In genomic region chr1:206686486-206687249, GRCh38 we compare ENCODE assay signal across 8 cellular contexts. TPM values are rescaled to one million over a fixed set of nuclear protein-coding genes. Genes with fewer than 3 reads are reported as not detected.
DNase-seq lines count a peak whose midpoint lies in the region; ATAC-seq, FAIRE-seq and TF ChIP-seq lines count a peak whose summit lies in the region.

No MANE protein-coding gene starts in this region.

- POLR2A ChIA-PET in Caco-2 (lab: Charles Lee), result no interaction called here

- peak overlapping the region; percentile 97 for H3K27ac ChIP-seq in right cardiac atrium (ENCODE audit: low read length)

- BruUV-seq in Caco-2 (replicated peaks; lab: Mats Ljungman, UMichigan), result TSS peak; percentile 29

- H3K27me3 ChIP-seq in Caco-2 (replicated peaks; ENCODE audit: control insufficient read depth, insufficient read depth, low read length), result no peaks in the 10 kb centered on the region
- peaks cover 23% of the 10 kb centered on the region for H3K27me3 ChIP-seq in H7 (ENCODE audit: control insufficient read depth, insufficient read depth, low read length)
- H3K27me3 ChIP-seq in right cardiac atrium (ENCODE audit: control insufficient read depth, insufficient read depth), result no peaks in the 10 kb centered on the region

- H3K36me3 ChIP-seq in Caco-2 (ENCODE audit: control insufficient read depth, insufficient read depth, low read length) (no peaks in the 10 kb centered on the region), H7 (replicated peaks; ENCODE audit: control insufficient read depth, insufficient read depth, low read length) (no peaks in the 10 kb centered on the region)

- H3K4me1 Mint-ChIP-seq in Caco-2 (ENCODE audit: low read depth, unreplicated experiment), result peaks cover 51% of the 10 kb centered on the region
- peaks cover 87% of the 10 kb centered on the region for H3K4me1 Mint-ChIP-seq in stimulated activated memory B cell treated with anti-CD40 and anti-IgM and Interleukin-4, amounts not matched to agents 10 μg/mL and 1 μg/mL and 100 μg/mL, for 72 hours

- H3K9me3 ChIP-seq in Caco-2, result no peaks in the 10 kb centered on the region
- no peaks in the 10 kb centered on the region for H3K9me3 ChIP-seq in right cardiac atrium (ENCODE audit: control insufficient read depth, low read length)

- ATAC-seq in right cardiac atrium (no peak), GM21717 (IDR thresholded peaks at IDR 0.05; ENCODE audit: unreplicated experiment) (no peak)
- peak; percentile 35 for ATAC-seq in stimulated activated memory B cell treated with anti-CD40 and anti-IgM and Interleukin-4, amounts not matched to agents 10 μg/mL and 1 μg/mL and 100 μg/mL, for 72 hours

- no peak for TF ChIP-seq CTCF in Caco-2 (IDR thresholded peaks at IDR 0.05; ENCODE audit: insufficient read depth in 1 of 2, low read depth in 1 of 2, low read length in 1 of 2, severe bottlenecking in 1 of 2, unreplicated experiment in 1 of 2)
- TF ChIP-seq CTCF in WI38 (IDR thresholded peaks at IDR 0.05; ENCODE audit: low read depth, low read length), result no peak

- 6% methylated on average over 7 of the region's 7 CpGs for WGBS in right cardiac atrium

- DNase-seq in Caco-2 (no peak), H7 (no peak), right cardiac atrium (no peak), RCC 7860 (ENCODE audit: low spot score) (no peak), NCI-H1105 treated with DMSO at 0.1 percent for 48 hours (lab: John Stamatoyannopoulos, UW) (no peak)

- peak overlapping the region; percentile 72 for H3K4me3 ChIP-seq in Caco-2 (ENCODE audit: low read depth, low read length)
- H3K4me3 ChIP-seq in H7 (ENCODE audit: insufficient read depth, low read depth, low read length), result peak overlapping the region; percentile 75
- H3K4me3 ChIP-seq in WI38 (ENCODE audit: low read depth, low read length), result peak overlapping the region; percentile 88
- H3K4me3 ChIP-seq in right cardiac atrium (ENCODE audit: low read length), result peak overlapping the region; percentile 96

- H3K4me1 ChIP-seq in Caco-2 (peaks cover 61% of the 10 kb centered on the region), right cardiac atrium (ENCODE audit: control insufficient read depth, insufficient read depth, low read length) (peaks cover 25% of the 10 kb centered on the region)

- no peaks in the 10 kb centered on the region for H3K9me3 Mint-ChIP-seq in Caco-2 (ENCODE audit: unreplicated experiment)
- no peaks in the 10 kb centered on the region for H3K9me3 Mint-ChIP-seq in stimulated activated memory B cell treated with anti-CD40 and anti-IgM and Interleukin-4, amounts not matched to agents 10 μg/mL and 1 μg/mL and 100 μg/mL, for 72 hours

- H3K27me3 Mint-ChIP-seq in Caco-2 (ENCODE audit: insufficient read depth, unreplicated experiment), result no peaks in the 10 kb centered on the region
- no peaks in the 10 kb centered on the region for H3K27me3 Mint-ChIP-seq in stimulated activated memory B cell treated with anti-CD40 and anti-IgM and Interleukin-4, amounts not matched to agents 10 μg/mL and 1 μg/mL and 100 μg/mL, for 72 hours

- H3K4me3 Mint-ChIP-seq in Caco-2 (ENCODE audit: unreplicated experiment), result peak overlapping the region; percentile 80
- H3K4me3 Mint-ChIP-seq in stimulated activated memory B cell treated with anti-CD40 and anti-IgM and Interleukin-4, amounts not matched to agents 10 μg/mL and 1 μg/mL and 100 μg/mL, for 72 hours, result peak overlapping the region; percentile 93

- intact Hi-C loops in Caco-2 (cut with micrococcal nuclease; ENCODE audit: unreplicated experiment), result loop anchor here (2.0 kb wide), 2 partner anchors 14 to 52 kb away; partner anchors contain the start of gene DYRK3
- intact Hi-C loops in right cardiac atrium (cut with DNase I), result loop anchor here in 2 of 4 donors (5.0 kb wide), 1 partner anchor 36 kb away; no protein-coding TSS in a partner anchor

- no peak for FAIRE-seq in RCC 7860 (lab: Jason Lieb, UNC)

- H3K27ac Mint-ChIP-seq in Caco-2 (ENCODE audit: unreplicated experiment), result peak overlapping the region; percentile 70
- peak overlapping the region; percentile 78 for H3K27ac Mint-ChIP-seq in stimulated activated memory B cell treated with anti-CD40 and anti-IgM and Interleukin-4, amounts not matched to agents 10 μg/mL and 1 μg/mL and 100 μg/mL, for 72 hours

- H3K36me3 Mint-ChIP-seq in Caco-2 (ENCODE audit: insufficient read depth, unreplicated experiment), result peaks cover 6% of the 10 kb centered on the region
- H3K36me3 Mint-ChIP-seq in stimulated activated memory B cell treated with anti-CD40 and anti-IgM and Interleukin-4, amounts not matched to agents 10 μg/mL and 1 μg/mL and 100 μg/mL, for 72 hours, result peaks cover 5% of the 10 kb centered on the region

- CTCF ChIA-PET in Caco-2 (lab: Charles Lee), result no interaction called here

RNA-seq across cellular contexts. Expression of gene MAPKAPK2, which starts 2.0 kb away (rescaled TPM):
- 88.2 and 96.8 TPM in 2 replicates for total RNA-seq in Caco-2 (2022)
- 67.7 and 77.8 TPM in 2 replicates for total RNA-seq in H7 (2014; rRNA removed; shearing (Covaris generic))
- 100 to 1,000 TPM; 192 to 221 (median 216) TPM for total RNA-seq in right cardiac atrium
- 129 TPM for polyA plus RNA-seq in right cardiac atrium

RNA-seq across cellular contexts. Expression of gene DYRK3, which starts 51.3 kb away (rescaled TPM):
- total RNA-seq in Caco-2 (2022) (0.16 TPM in 1 of 2 replicates, not detected in the other), right cardiac atrium (10 to 100 TPM; 15.7 to 29.8 (median 23.4) TPM)
- total RNA-seq in H7 (2014; rRNA removed; shearing (Covaris generic)), result 28.3 and 28.4 TPM in 2 replicates
- 17.0 TPM for polyA plus RNA-seq in right cardiac atrium

Comparison
In these comparisons a context has a peak if more than half of its experiments do, and no peak if none do; other contexts are left out.
1. RNA of gene DYRK3, which starts 51.3 kb away (total RNA-seq): 28.3 to 28.4 TPM in H7 and 15.7 to 29.8 TPM in right cardiac atrium; 0.16 TPM in Caco-2; every median in the first group is over 10 times any median in the second.
2. Peak in every context shown above with its lines, with median percentiles within 50 percentile points of each other: H3K4me3 ChIP-seq.